Comparison of ENCODE assay signal across 18 cellular contexts in the genomic region with DNA sequence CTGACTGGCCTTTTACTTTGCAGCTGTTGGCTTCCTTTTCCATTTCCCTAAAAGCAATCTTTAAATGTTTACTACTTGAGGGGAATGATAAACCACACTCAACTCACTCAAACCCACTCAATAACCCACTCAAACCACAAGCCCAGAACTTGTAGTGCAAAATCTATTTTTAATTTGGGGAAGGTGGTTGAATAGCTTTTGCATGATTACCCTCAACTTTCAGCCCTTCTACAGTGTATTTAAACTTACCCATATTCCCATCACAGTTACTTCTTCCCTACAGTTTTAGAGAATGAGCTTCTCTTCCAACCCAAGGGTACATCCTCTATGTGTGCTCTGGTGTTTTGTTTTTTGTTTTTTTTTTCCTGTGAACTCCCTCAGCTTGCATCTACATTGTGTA.
"Had no signal": no experiment of that assay in that cellular context is flagged by ENCODE, and none has a peak within 500 bp of the region (broad histone marks: within the 10 kb centered on the region; RNA-seq: fewer than 3 reads in every experiment).

No MANE protein-coding gene starts in this region.

- ATAC-seq: esophagus mucosa; heart left ventricle; left colon; mucosa of descending colon; natural killer cell; sciatic nerve; stimulated activated naive B cell treated with anti-CD40 and anti-IgM and Interleukin-4, amounts not matched to agents 10 μg/mL and 1 μg/mL and 100 μg/mL, for 72 hours; stimulated activated naive CD8-positive, alpha-beta T cell treated with anti-CD3 and anti-CD28 coated beads, Interleukin-15, amount 100 ng/mL, for 72 hours had no signal

- H3K27ac ChIP-seq: dorsolateral prefrontal cortex, testis, tibial nerve had no signal

- H3K9me3 ChIP-seq: mucosa of descending colon, testis had no signal

- H3K27me3 ChIP-seq: dorsolateral prefrontal cortex, heart left ventricle, testis, tibial nerve had no signal

- H3K36me3 ChIP-seq: heart left ventricle, tibial nerve had no signal

- H3K4me3 ChIP-seq: dorsolateral prefrontal cortex, heart left ventricle, mucosa of descending colon, testis, tibial nerve had no signal

- DNase-seq: cortex of kidney; dorsolateral prefrontal cortex; effector memory CD4-positive, alpha-beta T cell; heart left ventricle; hippocampal formation; left colon; mammary epithelial cell; mucosa of descending colon; natural killer cell; posterior cingulate gyrus; stimulated activated CD4-positive, alpha-beta T cell treated with anti-CD3 and anti-CD28 coated beads, Interleukin-2, amount 100 ng/mL, for 24 hours; stimulated activated CD4-positive, alpha-beta T cell treated with anti-CD3 and anti-CD28 coated beads, Interleukin-4, amount 100 ng/mL, for 4 hours; stimulated activated naive B cell treated with anti-CD40 and anti-IgM and Interleukin-4, amounts not matched to agents 10 μg/mL and 1 μg/mL and 100 μg/mL, for 72 hours; stimulated activated naive CD8-positive, alpha-beta T cell treated with anti-CD3 and anti-CD28 coated beads, Interleukin-15, amount 100 ng/mL, for 72 hours; testis had no signal

- H3K4me1 ChIP-seq: testis, tibial nerve had no signal
